In genomic region chr15:58771621-58772235, GRCh38 we compare ENCODE assay signal across 8 cellular contexts. TPM values are rescaled to one million over a fixed set of nuclear protein-coding genes. Genes with fewer than 3 reads are reported as not detected.
DNase-seq lines count a peak whose midpoint lies in the region; ATAC-seq and TF ChIP-seq lines count a peak whose summit lies in the region.

No MANE protein-coding gene starts in this region.

- H3K27ac Mint-ChIP-seq in activated naive CD4-positive, alpha-beta T cell treated with anti-CD3 and anti-CD28 coated beads, Interleukin-2, amount 50 U/mL, for 72 hours = peak overlapping the region; percentile 91 to 92
- peak overlapping the region; percentile 84 for H3K27ac Mint-ChIP-seq in osteocyte (ENCODE audit: unreplicated experiment)

- peak; percentile 18 for ATAC-seq in HG02642 (IDR thresholded peaks at IDR 0.05; ENCODE audit: poor library complexity, unreplicated experiment)
- peak in 1 of 2 donors; percentile 3 for ATAC-seq in activated naive CD4-positive, alpha-beta T cell treated with anti-CD3 and anti-CD28 coated beads, Interleukin-2, amount 50 U/mL, for 72 hours
- ATAC-seq in Right ventricle myocardium inferior = peak; percentile 21

- no peaks in the 10 kb centered on the region for H3K27me3 Mint-ChIP-seq in osteocyte (ENCODE audit: unreplicated experiment)

- peaks cover 9% of the 10 kb centered on the region for H3K4me1 Mint-ChIP-seq in osteocyte (ENCODE audit: unreplicated experiment)

- H3K4me3 Mint-ChIP-seq in osteocyte (ENCODE audit: unreplicated experiment) = no peak overlapping the region

- DNase-seq in DMS53 (lab: John Stamatoyannopoulos, UW) (peak; percentile 64), DMS53 treated with DMSO at 0.1 percent for 48 hours (lab: John Stamatoyannopoulos, UW; ENCODE audit: unreplicated experiment) (no peak), NCI-H2171 treated with DMSO at 0.1 percent for 48 hours (lab: John Stamatoyannopoulos, UW) (peak; percentile 59), Right ventricle myocardium inferior (ENCODE audit: missing footprints) (peak; percentile 81), osteocyte (ENCODE audit: extremely low spot score, unreplicated experiment) (no peak), GDM1 (lab: John Stamatoyannopoulos, UW) (no peak)
- peak; percentile 17 to 57 for DNase-seq in activated naive CD4-positive, alpha-beta T cell treated with anti-CD3 and anti-CD28 coated beads, Interleukin-2, amount 50 U/mL, for 72 hours (ENCODE audit: low spot score in 2 of 2)

- intact Hi-C loops in Right ventricle myocardium inferior (cut with DNase I) = loop anchor here (1.0 to 10.0 kb wide), 5 partner anchors 22 to 666 kb away; partner anchors contain the start of genes ADAM10, FAM81A and SLTM

- peaks cover 6 to 8% of the 10 kb centered on the region in 2 donors for H3K36me3 Mint-ChIP-seq in activated naive CD4-positive, alpha-beta T cell treated with anti-CD3 and anti-CD28 coated beads, Interleukin-2, amount 50 U/mL, for 72 hours
- no peaks in the 10 kb centered on the region for H3K36me3 Mint-ChIP-seq in osteocyte (ENCODE audit: unreplicated experiment)

- peaks cover 0 to 5% of the 10 kb centered on the region in 2 donors for H3K9me3 Mint-ChIP-seq in activated naive CD4-positive, alpha-beta T cell treated with anti-CD3 and anti-CD28 coated beads, Interleukin-2, amount 50 U/mL, for 72 hours
- no peaks in the 10 kb centered on the region for H3K9me3 Mint-ChIP-seq in osteocyte (ENCODE audit: unreplicated experiment)

- TF ChIP-seq CTCF in osteocyte (IDR thresholded peaks at IDR 0.05) = no peak

RNA-seq across cellular contexts. Expression of gene MINDY2, which starts 0.6 kb away (rescaled TPM):
- total RNA-seq in activated naive CD4-positive, alpha-beta T cell treated with anti-CD3 and anti-CD28 coated beads, Interleukin-2, amount 50 U/mL, for 72 hours = 10 to 100 TPM; 10.7 to 14.6 TPM
- total RNA-seq in Right ventricle myocardium inferior (38.2 TPM), osteocyte (15.1 and 18.6 TPM in 2 replicates)

RNA-seq across cellular contexts. Expression of gene ADAM10, which starts 22.2 kb away (rescaled TPM):
- total RNA-seq in activated naive CD4-positive, alpha-beta T cell treated with anti-CD3 and anti-CD28 coated beads, Interleukin-2, amount 50 U/mL, for 72 hours = 10 to 100 TPM; 78.8 to 92.8 TPM
- total RNA-seq in Right ventricle myocardium inferior (64.9 TPM), osteocyte (169 and 175 TPM in 2 replicates)

Comparison
In these comparisons a context has a peak if more than half of its experiments do, and no peak if none do; other contexts are left out.
1. DNase-seq: peak in DMS53 (single experiment), NCI-H2171 treated with DMSO at 0.1 percent for 48 hours (single experiment), activated naive CD4-positive, alpha-beta T cell treated with anti-CD3 and anti-CD28 coated beads, Interleukin-2, amount 50 U/mL, for 72 hours (2 of 2) and Right ventricle myocardium inferior (single experiment); none in DMS53 treated with DMSO at 0.1 percent for 48 hours (single experiment), osteocyte (single experiment) and GDM1 (single experiment).